In the genomic region with DNA sequence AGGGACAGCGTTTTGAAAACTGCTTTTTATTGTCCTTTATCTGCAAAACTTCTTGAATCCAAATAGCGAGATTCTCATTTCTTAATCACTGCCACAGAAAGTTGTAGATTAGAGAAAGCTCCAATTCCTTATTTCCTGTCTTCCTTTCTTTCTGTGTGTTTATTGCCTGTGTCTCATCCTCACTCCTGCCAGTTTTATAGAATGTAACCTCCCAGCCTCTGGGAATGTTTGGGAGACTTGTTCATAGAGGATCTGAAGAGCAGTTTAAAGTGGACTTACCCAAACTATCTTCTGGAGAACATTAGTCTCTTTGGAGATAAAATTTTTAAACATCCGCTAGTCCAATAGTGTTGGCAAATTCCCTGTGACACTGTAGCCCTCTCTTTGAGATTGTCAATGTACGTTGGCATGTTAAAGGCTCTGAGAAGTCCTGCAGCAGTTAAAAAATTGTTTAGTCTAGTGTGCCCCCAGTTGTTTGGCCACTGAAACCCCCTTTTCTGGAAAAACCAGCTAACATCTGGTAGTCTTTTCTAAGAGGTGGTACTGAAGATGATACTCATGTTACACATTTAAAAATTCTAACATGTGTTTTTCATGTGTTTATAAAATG, we compare ENCODE assay signal across 13 cellular contexts. TPM values are rescaled to one million over a fixed set of nuclear protein-coding genes. Genes with fewer than 3 reads are reported as not detected.
DNase-seq lines count a peak whose midpoint lies in the region; ATAC-seq and TF ChIP-seq lines count a peak whose summit lies in the region.
"Had no signal": no experiment of that assay in that cellular context is flagged by ENCODE, and none has a peak within 500 bp of the region (broad histone marks: within the 10 kb centered on the region; RNA-seq: fewer than 3 reads in every experiment).

No MANE protein-coding gene starts in this region.

- peaks cover 5% of the 10 kb centered on the region; the same call in 1 of the 2 replicates for H3K36me3 ChIP-seq in GM23248 (ENCODE audit: low read depth)
- H3K36me3 ChIP-seq in iPS-18a (ENCODE audit: control insufficient read depth, low read depth, low read length): no peaks in the 10 kb centered on the region
- H3K36me3 ChIP-seq in stomach: no peaks in the 10 kb centered on the region

- H3K79me2 ChIP-seq in GM23248 (ENCODE audit: insufficient read depth): peaks cover 90% of the 10 kb centered on the region

- H3K9ac ChIP-seq in GM23248 (peak overlapping the region; percentile 79), iPS-18a (ENCODE audit: low read length) (no peak overlapping the region)
- H3K9ac ChIP-seq: KMS-11 had no signal

- no peak for TF ChIP-seq CTCF in stomach (IDR thresholded peaks at IDR 0.05)
- TF ChIP-seq CTCF in GM10266 (IDR thresholded peaks at IDR 0.05; ENCODE audit: control insufficient read depth, insufficient read depth, low read depth, missing control alignments): no peak

- in situ Hi-C loops in GM23248 (cut with MboI): no loop called here

- ATAC-seq in T-helper 17 cell: no peak
- ATAC-seq in GM21619 (IDR thresholded peaks at IDR 0.05; ENCODE audit: unreplicated experiment): no peak
- no peak for ATAC-seq in HG03045 (IDR thresholded peaks at IDR 0.05; ENCODE audit: unreplicated experiment)
- ATAC-seq in HG03571 (IDR thresholded peaks at IDR 0.05; ENCODE audit: unreplicated experiment): no peak

- H3K27ac Mint-ChIP-seq in T-helper 17 cell: peak overlapping the region; percentile 39

- WGBS in GM23248 (ENCODE audit: low coverage in 1 of 2, low lambda C conversion rate in 2 of 2, missing lambda C conversion rate in 2 of 2), 2 experiments: 2 to 5% methylated on average over 4 of the region's 4 CpGs
- 54 to 66% (median 61%) methylated on average over 4 of the region's 4 CpGs for WGBS in stomach, 5 donors

- H3K27ac ChIP-seq in GM23248 (peak overlapping the region; percentile 95), iPS-18a (ENCODE audit: low read length) (peak overlapping the region; percentile 37), stomach (peak overlapping the region in 4 of 5 donors; percentile 77 to 80 (median 78))
- H3K27ac ChIP-seq: KMS-11 had no signal

- TF ChIP-seq POLR2A in stomach (IDR thresholded peaks at IDR 0.05): no peak

- no peak overlapping the region for H3K4me3 Mint-ChIP-seq in T-helper 17 cell

- H3K36me3 Mint-ChIP-seq in T-helper 17 cell (ENCODE audit: low read depth): no peaks in the 10 kb centered on the region

- H3K4me2 ChIP-seq in GM23248 (ENCODE audit: unreplicated experiment): peak overlapping the region; percentile 77
- H3K4me2 ChIP-seq: KMS-11 had no signal

- H2AFZ ChIP-seq in GM23248: no peak overlapping the region

- H3K27me3 Mint-ChIP-seq in T-helper 17 cell: no peaks in the 10 kb centered on the region

- TF ChIP-seq EP300 in stomach (IDR thresholded peaks at IDR 0.05): no peak

- peak; percentile 88 for DNase-seq in GM23248
- DNase-seq in T-helper 17 cell: no peak
- no peak for DNase-seq in stomach
- no peak for DNase-seq in GM10266 (ENCODE audit: extremely low spot score)
- DNase-seq: DND-41; effector CD8-positive, alpha-beta T cell; NCI-H446; T-helper 9 cell had no signal

- H4K20me1 ChIP-seq in GM23248 (ENCODE audit: insufficient read depth): no peaks in the 10 kb centered on the region

- H3K9me2 ChIP-seq in GM23248 (ENCODE audit: insufficient read depth): no peaks in the 10 kb centered on the region

- intact Hi-C loops in stomach (cut with DNase I; ENCODE audit: low total_unique reads): no loop called here

- H3K9me3 ChIP-seq in GM23248 (ENCODE audit: low read depth) (no peaks in the 10 kb centered on the region), T-helper 17 cell (ENCODE audit: control insufficient read depth, low read length, poor library complexity, severe bottlenecking) (no peaks in the 10 kb centered on the region), iPS-18a (ENCODE audit: control insufficient read depth, low read depth, low read length) (no peaks in the 10 kb centered on the region), stomach (no peaks in the 10 kb centered on the region)

- H3K4me3 ChIP-seq in GM23248: peak overlapping the region; percentile 48
- H3K4me3 ChIP-seq in iPS-18a (ENCODE audit: low read length): no peak overlapping the region
- no peak overlapping the region for H3K4me3 ChIP-seq in stomach

- peaks cover 10% of the 10 kb centered on the region for H3K4me1 Mint-ChIP-seq in T-helper 17 cell

- H3F3A ChIP-seq in GM23248 (ENCODE audit: insufficient read depth): peaks cover 76% of the 10 kb centered on the region

- H3K4me1 ChIP-seq in GM23248 (ENCODE audit: insufficient read depth): peaks cover 77% of the 10 kb centered on the region
- H3K4me1 ChIP-seq in iPS-18a (ENCODE audit: control insufficient read depth, low read depth, low read length): peaks cover 17% of the 10 kb centered on the region
- peaks cover 30 to 91% (median 54%) of the 10 kb centered on the region in 4 donors for H3K4me1 ChIP-seq in stomach

- H3K27me3 ChIP-seq in GM23248 (replicated peaks; ENCODE audit: insufficient read depth) (no peaks in the 10 kb centered on the region), iPS-18a (ENCODE audit: control insufficient read depth, insufficient read depth, low read length) (no peaks in the 10 kb centered on the region), stomach (no peaks in the 10 kb centered on the region)

RNA-seq across cellular contexts. Expression of a gene that starts 50.5 kb away (rescaled TPM):
- 186 and 199 TPM in 2 replicates for total RNA-seq in GM23248 (2014; rRNA removed; shearing (Covaris generic))
- 60.6 and 61.7 TPM in 2 replicates for polyA plus RNA-seq in GM23248 (2016; fragmentation: Nextera tagmentation; extraction: Ambion mirVana)
- total RNA-seq in T-helper 17 cell: 10 to 100 TPM; 41.1 to 42.5 TPM
- 100 to 1,000 TPM in 3 of 5 donors, 10 to 100 TPM in 2; 51.3 to 204 (median 112) TPM for total RNA-seq in stomach
- polyA plus RNA-seq in stomach: 10 to 100 TPM; 38.2 to 76.2 (median 45.1) TPM

Comparison
In these comparisons a context has a peak if more than half of its experiments do, and no peak if none do; other contexts are left out.
1. H3K27ac ChIP-seq: peak in every context shown above with its lines; median percentile 95 in GM23248; 78 in stomach; 37 in iPS-18a.